Comparison of ENCODE assay signal across 8 cellular contexts in genomic region chr10:87505366-87506113, GRCh38.
DNase-seq lines count a peak whose midpoint lies in the region; ATAC-seq and TF ChIP-seq lines count a peak whose summit lies in the region.

No MANE protein-coding gene starts in this region.

- peak; percentile 56 for ATAC-seq in central memory CD8-positive, alpha-beta T cell (replicated peaks; ENCODE audit: extremely low read depth, poor library complexity, severe bottlenecking)

- DNase-seq in NCI-H1436 (lab: John Stamatoyannopoulos, UW) (peak; percentile 15), NCI-H1436 treated with DMSO at 0.1 percent for 48 hours (lab: John Stamatoyannopoulos, UW) (no peak), HCEC 1CT (peak; percentile 71), LoVo (ENCODE audit: low spot score) (peak; percentile 65), kidney glomerular epithelial cell (lab: John Stamatoyannopoulos, UW) (peak; percentile 10)
- DNase-seq in central memory CD8-positive, alpha-beta T cell (ENCODE audit: low spot score in 2 of 2), result peak in 1 of 2 donors; percentile 13
- DNase-seq in stimulated activated CD4-positive, alpha-beta T cell treated with anti-CD3 and anti-CD28 coated beads, Interleukin-1b, Interleukin-23, amount 100 ng/mL, for 24 hours (ENCODE audit: low read depth in 4 of 4, low spot score in 1 of 4), result peak; percentile 6 to 32 (median 16)

- no peaks in the 10 kb centered on the region for H3K27me3 Mint-ChIP-seq in central memory CD8-positive, alpha-beta T cell

- no peaks in the 10 kb centered on the region for H3K9me3 Mint-ChIP-seq in central memory CD8-positive, alpha-beta T cell

- peak overlapping the region; percentile 80 for H3K27ac Mint-ChIP-seq in central memory CD8-positive, alpha-beta T cell (ENCODE audit: low read depth)

- H3K36me3 Mint-ChIP-seq in central memory CD8-positive, alpha-beta T cell (ENCODE audit: insufficient read depth), result peaks cover 13% of the 10 kb centered on the region

- peaks cover 17% of the 10 kb centered on the region for H3K4me1 Mint-ChIP-seq in central memory CD8-positive, alpha-beta T cell

- H3K4me3 Mint-ChIP-seq in central memory CD8-positive, alpha-beta T cell, result peak overlapping the region; percentile 92

- H3K27ac ChIP-seq in VCaP, result peak overlapping the region; percentile 87

- peak; percentile 77 for TF ChIP-seq CTCF in VCaP (conservative IDR thresholded peaks at IDR 0.05)
